8 cellular contexts compared by ENCODE assay signal in the genomic region with DNA sequence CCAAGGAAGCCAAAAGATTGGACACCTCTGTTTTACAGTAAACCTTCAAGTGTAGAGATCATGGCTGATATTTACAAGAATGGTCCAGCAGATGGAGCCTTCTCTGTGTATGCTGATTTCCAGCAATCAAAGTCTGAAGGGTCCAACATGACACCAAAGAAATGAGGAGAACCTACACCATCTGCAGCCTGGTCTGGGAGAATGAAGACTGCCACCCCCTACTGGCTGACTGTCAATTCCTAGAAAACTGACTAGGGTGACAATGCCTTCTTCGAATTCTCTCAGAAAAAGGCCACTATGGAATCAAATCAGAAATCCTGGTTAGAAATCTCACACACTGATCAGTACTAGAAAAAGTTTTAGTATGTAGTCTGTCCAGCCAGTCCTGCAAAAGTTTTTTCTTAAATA.
DNase-seq lines count a peak whose midpoint lies in the region; ATAC-seq and TF ChIP-seq lines count a peak whose summit lies in the region.

No MANE protein-coding gene starts in this region.

- peak in 4 of 6 experiments; percentile 31 to 70 (median 62) for TF ChIP-seq CTCF in Peyer's patch (IDR thresholded peaks at IDR 0.05)
- peak; percentile 57 for TF ChIP-seq CTCF in epithelial cell of esophagus (IDR thresholded peaks at IDR 0.05; ENCODE audit: insufficient read depth, low read depth, low read length, missing control alignments)

- no peaks in the 10 kb centered on the region for H3K4me1 ChIP-seq in Peyer's patch

- no peak for ATAC-seq in HG02884 (IDR thresholded peaks at IDR 0.05; ENCODE audit: unreplicated experiment)
- no peak for ATAC-seq in GM18502 (IDR thresholded peaks at IDR 0.05; ENCODE audit: poor library complexity, unreplicated experiment)

- TF ChIP-seq POLR2A in Peyer's patch (IDR thresholded peaks at IDR 0.05): no peak

- no peaks in the 10 kb centered on the region for H3K9me3 ChIP-seq in Peyer's patch

- POLR2A ChIA-PET in HEK293T (lab: Yijun Ruan, JAX): interaction anchor here (1.0 kb wide), 1 partner anchor 84 kb away, joined by 3 read pairs; no protein-coding TSS in a partner anchor

- no peak overlapping the region for H3K4me3 ChIP-seq in Peyer's patch
- no peak overlapping the region for H3K4me3 ChIP-seq in epithelial cell of esophagus (ENCODE audit: low read length)

- DNase-seq in DMS53 treated with DMSO at 0.1 percent for 48 hours (lab: John Stamatoyannopoulos, UW; ENCODE audit: unreplicated experiment) (peak; percentile 52), HEK293T (ENCODE audit: extremely low spot score) (peak; percentile 77), Peyer's patch (no peak), epithelial cell of esophagus (ENCODE audit: low read depth) (peak; percentile 71), mucosa of gallbladder (ENCODE audit: low spot score) (peak; percentile 14)
- no peak for DNase-seq in stimulated activated naive CD4-positive, alpha-beta T cell treated with Interleukin-2 at 50 U/mL for 16 hours (lab: John Stamatoyannopoulos, UW)

- H3K36me3 ChIP-seq in Peyer's patch: no peaks in the 10 kb centered on the region

- no peaks in the 10 kb centered on the region for H3K27me3 ChIP-seq in Peyer's patch

- CTCF ChIA-PET in HEK293T (lab: Yijun Ruan, JAX): interaction anchor here (0.9 to 1.5 kb wide), 4 partner anchors 12 to 202 kb away, joined by 3 to 5 read pairs (median 4); no protein-coding TSS in a partner anchor

- H3K27ac ChIP-seq in Peyer's patch: no peak overlapping the region

TF ChIP-seq in HEK293T, 16 proteins besides CTCF, POLR2A, EP300 and RAD21:
- TF ChIP-seq, protein P1, sequence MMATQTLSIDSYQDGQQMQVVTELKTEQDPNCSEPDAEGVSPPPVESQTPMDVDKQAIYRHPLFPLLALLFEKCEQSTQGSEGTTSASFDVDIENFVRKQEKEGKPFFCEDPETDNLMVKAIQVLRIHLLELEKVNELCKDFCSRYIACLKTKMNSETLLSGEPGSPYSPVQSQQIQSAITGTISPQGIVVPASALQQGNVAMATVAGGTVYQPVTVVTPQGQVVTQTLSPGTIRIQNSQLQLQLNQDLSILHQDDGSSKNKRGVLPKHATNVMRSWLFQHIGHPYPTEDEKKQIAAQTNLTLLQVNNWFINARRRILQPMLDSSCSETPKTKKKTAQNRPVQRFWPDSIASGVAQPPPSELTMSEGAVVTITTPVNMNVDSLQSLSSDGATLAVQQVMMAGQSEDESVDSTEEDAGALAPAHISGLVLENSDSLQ (IDR thresholded peaks at IDR 0.05): peak; percentile 57; the same call in 1 of the 2 replicates
- TF ChIP-seq L3MBTL2 (conservative IDR thresholded peaks at IDR 0.05) (no peak), SP1 (IDR thresholded peaks at IDR 0.05) (no peak), FOXM1 (IDR thresholded peaks at IDR 0.05; ENCODE audit: borderline replicate concordance) (no peak; the same call in 1 of the 2 replicates), FOXA1 (IDR thresholded peaks at IDR 0.05) (no peak), TARDBP (IDR thresholded peaks at IDR 0.05) (no peak)

Comparison
In these comparisons a context has a peak if more than half of its experiments do, and no peak if none do; other contexts are left out.
1. DNase-seq: peak in DMS53 treated with DMSO at 0.1 percent for 48 hours (single experiment), HEK293T (single experiment), epithelial cell of esophagus (single experiment) and mucosa of gallbladder (single experiment); none in Peyer's patch (0 of 3) and stimulated activated naive CD4-positive, alpha-beta T cell treated with Interleukin-2 at 50 U/mL for 16 hours (single experiment).